Comparison of ENCODE assay signal across 10 cellular contexts in the genomic region with DNA sequence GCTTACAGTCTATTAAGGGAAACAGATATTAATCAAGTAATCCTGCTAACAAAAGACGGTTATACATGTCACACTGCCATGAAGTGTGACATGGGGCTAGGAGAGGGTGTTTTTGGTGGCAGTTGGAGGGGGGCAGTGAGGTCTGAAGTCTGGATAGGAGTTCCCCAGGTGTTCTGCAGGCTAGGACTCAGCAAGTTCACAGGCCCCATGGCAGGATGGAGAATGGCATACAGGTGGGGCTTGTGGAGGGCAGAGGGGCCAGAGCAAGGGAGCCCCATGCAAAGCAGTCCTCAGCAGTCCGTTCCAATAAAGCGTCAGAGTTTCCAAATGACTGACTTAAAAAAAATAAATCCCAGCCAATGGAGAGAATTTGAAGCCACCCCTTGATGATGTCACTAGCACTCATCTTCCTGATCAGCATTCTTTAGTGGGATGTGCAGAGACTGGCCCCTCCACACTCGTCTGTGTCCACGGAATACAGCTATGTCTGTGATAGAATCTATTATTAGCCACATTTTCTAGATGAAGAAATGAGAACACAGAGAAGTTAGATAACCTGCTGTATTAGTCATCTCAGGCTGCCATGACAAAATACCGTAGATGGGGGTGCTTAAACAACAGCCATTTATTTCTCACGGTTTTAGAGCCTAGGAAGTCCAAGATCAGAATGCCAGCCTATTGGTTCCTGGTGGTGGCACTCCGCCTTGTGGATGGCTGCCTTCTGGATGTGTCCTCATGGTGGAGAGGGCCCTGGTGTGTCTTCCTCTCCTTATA. TPM values are rescaled to one million over a fixed set of nuclear protein-coding genes. Genes with fewer than 3 reads are reported as not detected.
DNase-seq lines count a peak whose midpoint lies in the region; ATAC-seq and TF ChIP-seq lines count a peak whose summit lies in the region.
"Had no signal": no experiment of that assay in that cellular context is flagged by ENCODE, and none has a peak within 500 bp of the region (broad histone marks: within the 10 kb centered on the region; RNA-seq: fewer than 3 reads in every experiment).

No MANE protein-coding gene starts in this region.

- no peaks in the 10 kb centered on the region for H3K27me3 ChIP-seq in ascending aorta
- H3K27me3 ChIP-seq in suprapubic skin: no peaks in the 10 kb centered on the region

- ATAC-seq in GM19455 (IDR thresholded peaks at IDR 0.05; ENCODE audit: unreplicated experiment): no peak

- intact Hi-C loops in ascending aorta (cut with DNase I): no loop called here

- peak overlapping the region; percentile 95 to 97 for H3K27ac ChIP-seq in ascending aorta
- peak overlapping the region; percentile 78 for H3K27ac ChIP-seq in suprapubic skin

- 50% methylated on average over 8 of the region's 8 CpGs for WGBS in suprapubic skin

- no peak for TF ChIP-seq POLR2A in suprapubic skin (IDR thresholded peaks at IDR 0.05)

- peak; percentile 35 for DNase-seq in DMS53 (lab: John Stamatoyannopoulos, UW)
- DNase-seq in DMS53 treated with DMSO at 0.1 percent for 48 hours (lab: John Stamatoyannopoulos, UW; ENCODE audit: unreplicated experiment): no peak
- no peak for DNase-seq in ascending aorta (ENCODE audit: low spot score in 2 of 2)
- DNase-seq in kidney glomerular epithelial cell (lab: John Stamatoyannopoulos, UW): peak; percentile 79
- peak in 1 of 2 donors; percentile 67 for DNase-seq in suprapubic skin (ENCODE audit: low spot score in 2 of 2)
- DNase-seq in activated CD8-positive, alpha-beta memory T cell treated with anti-CD3 and anti-CD28 coated beads, Interleukin-2, amount 50 U/mL, for 48 hours: no peak
- no peak for DNase-seq in activated CD8-positive, alpha-beta memory T cell treated with anti-CD3 and anti-CD28 coated beads, Interleukin-2, amount 50 U/mL, for 4 hours
- DNase-seq: activated CD4-positive, alpha-beta memory T cell treated with anti-CD3 and anti-CD28 coated beads, Interleukin-2, amount 10 ng/mL, durations not matched to agents 7 days and 5 days had no signal

- H3K4me3 ChIP-seq in ascending aorta (no peak overlapping the region), suprapubic skin (no peak overlapping the region)

- no peak for TF ChIP-seq EP300 in suprapubic skin (IDR thresholded peaks at IDR 0.05)

- TF ChIP-seq CTCF in ascending aorta (IDR thresholded peaks at IDR 0.05) (no peak), suprapubic skin (IDR thresholded peaks at IDR 0.05) (no peak)

- H3K9me3 ChIP-seq in ascending aorta: no peaks in the 10 kb centered on the region
- no peaks in the 10 kb centered on the region for H3K9me3 ChIP-seq in suprapubic skin
- H3K9me3 ChIP-seq: prostate gland had no signal

- H3K36me3 ChIP-seq in ascending aorta (peaks cover 0 to 16% of the 10 kb centered on the region in 2 donors), suprapubic skin (peaks cover 9% of the 10 kb centered on the region)
- H3K36me3 ChIP-seq: prostate gland had no signal

- H3K4me1 ChIP-seq in ascending aorta (peaks cover 22 to 30% of the 10 kb centered on the region in 2 donors), suprapubic skin (peaks cover 18% of the 10 kb centered on the region)
- H3K4me1 ChIP-seq: prostate gland had no signal

RNA-seq across cellular contexts. Expression of gene PRDM11, which starts 32.6 kb away (rescaled TPM):
- total RNA-seq in ascending aorta (36.5 TPM), suprapubic skin (10 to 100 TPM in 3 of 4 donors, 1 to 10 TPM in 1; 9.1 to 11.9 (median 11.0) TPM)

Comparison
In these comparisons a context has a peak if more than half of its experiments do, and no peak if none do; other contexts are left out.
1. DNase-seq: peak in DMS53 (single experiment) and kidney glomerular epithelial cell (single experiment); none in DMS53 treated with DMSO at 0.1 percent for 48 hours (single experiment), ascending aorta (0 of 2), activated CD8-positive, alpha-beta memory T cell treated with anti-CD3 and anti-CD28 coated beads, Interleukin-2, amount 50 U/mL, for 48 hours (single experiment) and activated CD8-positive, alpha-beta memory T cell treated with anti-CD3 and anti-CD28 coated beads, Interleukin-2, amount 50 U/mL, for 4 hours (single experiment).